ENCODE assay signal across 9 cellular contexts in genomic region chrX:139933904-139934303, GRCh38. TPM values are rescaled to one million over a fixed set of nuclear protein-coding genes. Genes with fewer than 3 reads are reported as not detected.
DNase-seq lines count a peak whose midpoint lies in the region; ATAC-seq and TF ChIP-seq lines count a peak whose summit lies in the region.
"Had no signal": no experiment of that assay in that cellular context is flagged by ENCODE, and none has a peak within 500 bp of the region (broad histone marks: within the 10 kb centered on the region; RNA-seq: fewer than 3 reads in every experiment).

No MANE protein-coding gene starts in this region.

- H3K4me2 ChIP-seq in neural progenitor cell: peak overlapping the region; percentile 72

- H3K9ac ChIP-seq in neural progenitor cell: no peak overlapping the region

- peaks cover 23% of the 10 kb centered on the region for H4K20me1 ChIP-seq in neural progenitor cell (ENCODE audit: low read depth)

- H3K9me3 Mint-ChIP-seq in neural progenitor cell: no peaks in the 10 kb centered on the region

- peaks cover 8% of the 10 kb centered on the region for H3F3A ChIP-seq in neural progenitor cell (ENCODE audit: low read depth)

- peaks cover 36% of the 10 kb centered on the region for H3K4me1 Mint-ChIP-seq in neural progenitor cell

- peaks cover 30% of the 10 kb centered on the region for H3K79me2 ChIP-seq in neural progenitor cell (ENCODE audit: low read depth)

- intact Hi-C loops in dorsolateral prefrontal cortex (cut with DNase I): loop anchor here in 1 of 2 donors (5.0 kb wide), 1 partner anchor 1157 kb away; no protein-coding TSS in a partner anchor

- no peak for DNase-seq in NB4 (ENCODE audit: low read depth)
- DNase-seq in dorsolateral prefrontal cortex: no peak
- no peak for DNase-seq in neural progenitor cell (ENCODE audit: low spot score)
- no peak for DNase-seq in NCI-H2081 treated with DMSO at 0.1 percent for 48 hours (lab: John Stamatoyannopoulos, UW)

- TF ChIP-seq CTCF in C4-2B (conservative IDR thresholded peaks at IDR 0.05): no peak
- TF ChIP-seq CTCF in NB4 (IDR thresholded peaks at IDR 0.05; ENCODE audit: low read depth, low read length): no peak
- no peak for TF ChIP-seq CTCF in dorsolateral prefrontal cortex (IDR thresholded peaks at IDR 0.05 in 54 of 56, conservative IDR thresholded peaks at IDR 0.05 in 2 of 56; ENCODE audit: low read depth in 1 of 56, partially characterized antibody in 56 of 56)
- TF ChIP-seq CTCF in neural progenitor cell (IDR thresholded peaks at IDR 0.05): no peak

- peak overlapping the region; percentile 64 for H3K27ac Mint-ChIP-seq in neural progenitor cell

- H3K27ac ChIP-seq in C4-2B (peak overlapping the region; percentile 89), dorsolateral prefrontal cortex (peak overlapping the region in 47 of 59 donors; percentile 29 to 94 (median 85)), neural progenitor cell (no peak overlapping the region)

- TF ChIP-seq POLR2A in NB4 (IDR thresholded peaks at IDR 0.05; ENCODE audit: extremely low read depth, insufficient read length): no peak

- peak overlapping the region; percentile 83 for H2AFZ ChIP-seq in neural progenitor cell (replicated peaks)

- no peaks in the 10 kb centered on the region for H3K36me3 ChIP-seq in neural progenitor cell

- peaks cover 5% of the 10 kb centered on the region for H3K4me1 ChIP-seq in neural progenitor cell

- H3K27me3 ChIP-seq in dorsolateral prefrontal cortex: peaks cover 0 to 93% (median 37%) of the 10 kb centered on the region in 45 donors
- H3K27me3 ChIP-seq in neural progenitor cell: no peaks in the 10 kb centered on the region

- ATAC-seq in HG03108 (IDR thresholded peaks at IDR 0.05; ENCODE audit: unreplicated experiment) (no peak), HG03045 (IDR thresholded peaks at IDR 0.05; ENCODE audit: unreplicated experiment) (no peak), HG02678 (IDR thresholded peaks at IDR 0.05; ENCODE audit: unreplicated experiment) (no peak)

- peak overlapping the region; percentile 91 for H3K4me3 Mint-ChIP-seq in neural progenitor cell

- H3K36me3 Mint-ChIP-seq in neural progenitor cell: no peaks in the 10 kb centered on the region

- H3K27me3 Mint-ChIP-seq in neural progenitor cell (ENCODE audit: insufficient read depth, low read depth): peaks cover 7% of the 10 kb centered on the region

- no peaks in the 10 kb centered on the region for H3K9me3 ChIP-seq in neural progenitor cell (ENCODE audit: low read depth)

- H3K4me3 ChIP-seq in NB4 (ENCODE audit: low read depth, low read length) (peak overlapping the region; percentile 28), dorsolateral prefrontal cortex (peak overlapping the region in 48 of 59 donors; percentile 28 to 78 (median 68)), neural progenitor cell (peak overlapping the region; percentile 79)

RNA-seq across cellular contexts. Expression of gene ATP11C, which starts 1.1 kb away (rescaled TPM):
- total RNA-seq in dorsolateral prefrontal cortex (10 to 100 TPM in 12 of 120 experiments, 1 to 10 TPM in 108; 3.2 to 13.8 (median 7.1) TPM), neural progenitor cell (ENCODE audit: low replicate concordance) (43.6 and 68.0 TPM in 2 replicates)

RNA-seq across cellular contexts. Expression of gene CXorf66, which starts 31.4 kb away (rescaled TPM):
- total RNA-seq in dorsolateral prefrontal cortex (not detected), neural progenitor cell (ENCODE audit: low replicate concordance) (not detected in 2 replicates)
- total RNA-seq: NCI-H460 had no signal

Comparison
In these comparisons a context has a peak if more than half of its experiments do, and no peak if none do; other contexts are left out.
1. H3K4me3 ChIP-seq: peak in every context shown above with its lines; median percentile 79 in neural progenitor cell; 68 in dorsolateral prefrontal cortex; 28 in NB4.